ENCODE assay signal across 9 cellular contexts in the genomic region with DNA sequence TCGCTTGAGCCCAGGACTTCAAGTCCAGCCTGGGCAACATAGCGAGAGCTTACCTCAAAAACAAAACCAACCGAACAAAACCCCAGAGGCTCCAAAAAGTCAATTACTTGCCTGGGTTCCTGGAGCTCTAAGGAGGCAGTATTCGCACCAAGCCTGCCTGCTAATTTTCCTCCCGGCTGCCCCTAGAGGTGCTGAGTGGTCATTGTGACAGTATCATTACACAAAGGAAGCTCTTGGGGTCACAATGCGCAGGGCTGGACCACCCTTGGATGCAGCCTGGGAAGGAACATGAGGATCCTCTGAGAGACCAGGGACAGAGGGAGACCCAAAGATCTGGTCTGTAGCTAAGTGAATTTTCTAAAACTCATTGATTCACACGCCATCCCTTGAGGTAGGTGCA. TPM values are rescaled to one million over a fixed set of nuclear protein-coding genes. Genes with fewer than 3 reads are reported as not detected.
A peak's percentile ranks its signal among the peaks of the same experiment; 100 is the strongest.
DNase-seq lines count a peak whose midpoint lies in the region; ATAC-seq and TF ChIP-seq lines count a peak whose summit lies in the region.
"Had no signal": no experiment of that assay in that cellular context is flagged by ENCODE, and none has a peak within 500 bp of the region (broad histone marks: within the 10 kb centered on the region; RNA-seq: fewer than 3 reads in every experiment).

No MANE protein-coding gene starts in this region.

- intact Hi-C loops in posterior cingulate gyrus (cut with DNase I), result no loop called here

- no peaks in the 10 kb centered on the region for H3K36me3 Mint-ChIP-seq in activated T-helper 17 cell treated with anti-CD3 and anti-CD28 coated beads, Interleukin-2, amount 50 U/mL, for 72 hours (ENCODE audit: low read depth)

- ATAC-seq in foreskin keratinocyte (peak; percentile 27), HG03565 (IDR thresholded peaks at IDR 0.05; ENCODE audit: unreplicated experiment) (no peak)
- ATAC-seq in activated T-helper 17 cell treated with anti-CD3 and anti-CD28 coated beads, Interleukin-2, amount 50 U/mL, for 72 hours (replicated peaks), result no peak

- peaks cover 27% of the 10 kb centered on the region for H3K27me3 Mint-ChIP-seq in activated T-helper 17 cell treated with anti-CD3 and anti-CD28 coated beads, Interleukin-2, amount 50 U/mL, for 72 hours

- H3K27me3 ChIP-seq in foreskin keratinocyte, result peaks cover 18% of the 10 kb centered on the region

- no peaks in the 10 kb centered on the region for H3K9me3 Mint-ChIP-seq in activated T-helper 17 cell treated with anti-CD3 and anti-CD28 coated beads, Interleukin-2, amount 50 U/mL, for 72 hours

- TF ChIP-seq CTCF in 22Rv1 (IDR thresholded peaks at IDR 0.05), result peak; percentile 61
- peak; percentile 47 for TF ChIP-seq CTCF in GM12865 (IDR thresholded peaks at IDR 0.05; ENCODE audit: insufficient read depth, low read depth, low read length, missing control alignments)
- peak; percentile 38 for TF ChIP-seq CTCF in foreskin keratinocyte (conservative IDR thresholded peaks at IDR 0.05)

- no peak overlapping the region for H3K27ac Mint-ChIP-seq in activated T-helper 17 cell treated with anti-CD3 and anti-CD28 coated beads, Interleukin-2, amount 50 U/mL, for 72 hours

- DNase-seq in GM12865 (ENCODE audit: low read depth) (no peak), SK-N-DZ (ENCODE audit: low spot score) (peak; percentile 51), foreskin keratinocyte (no peak), HCEC 1CT (no peak), posterior cingulate gyrus (no peak)
- DNase-seq: GF-D8 had no signal

- H3K4me3 Mint-ChIP-seq in activated T-helper 17 cell treated with anti-CD3 and anti-CD28 coated beads, Interleukin-2, amount 50 U/mL, for 72 hours, result no peak overlapping the region

- peaks cover 5% of the 10 kb centered on the region for H3K4me1 Mint-ChIP-seq in activated T-helper 17 cell treated with anti-CD3 and anti-CD28 coated beads, Interleukin-2, amount 50 U/mL, for 72 hours

- H3K27ac ChIP-seq in 22Rv1 (no peak overlapping the region), foreskin keratinocyte (no peak overlapping the region)

- H3K4me3 ChIP-seq in GM12865 (ENCODE audit: low read depth, low read length), result no peak overlapping the region

- H3K4me1 ChIP-seq in foreskin keratinocyte, result peaks cover 3% of the 10 kb centered on the region

RNA-seq across cellular contexts. Expression of gene PEX11G, which starts 8.5 kb away (rescaled TPM):
- 3.7 and 4.4 TPM in 2 replicates for polyA plus RNA-seq in SK-N-DZ (2014; cell fraction: cytosol; rRNA removed)
- 0.30 and 1.8 TPM in 2 replicates for polyA plus RNA-seq in SK-N-DZ (2014; cell fraction: nucleus; rRNA removed)
- total RNA-seq in foreskin keratinocyte, result 1.9 and 2.0 TPM in 2 replicates
- polyA plus RNA-seq in foreskin keratinocyte, result 2.3 and 3.3 TPM in 2 replicates
- under 1 TPM in 1 of 2 donors, not detected in 1; 0.66 TPM for total RNA-seq in activated T-helper 17 cell treated with anti-CD3 and anti-CD28 coated beads, Interleukin-2, amount 50 U/mL, for 72 hours

RNA-seq across cellular contexts. Expression of gene ZNF358, which starts 18.6 kb away (rescaled TPM):
- polyA plus RNA-seq in SK-N-DZ (2014; cell fraction: cytosol; rRNA removed), result 48.8 and 53.6 TPM in 2 replicates
- 22.6 and 23.8 TPM in 2 replicates for polyA plus RNA-seq in SK-N-DZ (2014; cell fraction: nucleus; rRNA removed)
- total RNA-seq in foreskin keratinocyte, result 22.5 and 23.7 TPM in 2 replicates
- 42.4 and 45.9 TPM in 2 replicates for polyA plus RNA-seq in foreskin keratinocyte
- total RNA-seq in activated T-helper 17 cell treated with anti-CD3 and anti-CD28 coated beads, Interleukin-2, amount 50 U/mL, for 72 hours, result 1 to 10 TPM; 2.9 to 3.1 TPM

RNA-seq across cellular contexts. Expression of gene MCOLN1, which starts 25.1 kb away (rescaled TPM):
- polyA plus RNA-seq in SK-N-DZ (2014; cell fraction: cytosol; rRNA removed), result 5.5 and 6.4 TPM in 2 replicates
- 24.2 and 29.8 TPM in 2 replicates for polyA plus RNA-seq in SK-N-DZ (2014; cell fraction: nucleus; rRNA removed)
- total RNA-seq in foreskin keratinocyte, result 8.2 and 8.6 TPM in 2 replicates
- polyA plus RNA-seq in foreskin keratinocyte, result 12.3 and 12.9 TPM in 2 replicates
- 10 to 100 TPM; 10.0 to 15.3 TPM for total RNA-seq in activated T-helper 17 cell treated with anti-CD3 and anti-CD28 coated beads, Interleukin-2, amount 50 U/mL, for 72 hours

RNA-seq across cellular contexts. Expression of gene PNPLA6, which starts 38.2 kb away (rescaled TPM):
- 23.4 and 29.0 TPM in 2 replicates for polyA plus RNA-seq in SK-N-DZ (2014; cell fraction: cytosol; rRNA removed)
- 49.0 and 70.3 TPM in 2 replicates for polyA plus RNA-seq in SK-N-DZ (2014; cell fraction: nucleus; rRNA removed)
- total RNA-seq in foreskin keratinocyte, result 82.3 and 85.4 TPM in 2 replicates
- polyA plus RNA-seq in foreskin keratinocyte, result 60.6 and 66.8 TPM in 2 replicates
- 100 to 1,000 TPM; 146 to 163 TPM for total RNA-seq in activated T-helper 17 cell treated with anti-CD3 and anti-CD28 coated beads, Interleukin-2, amount 50 U/mL, for 72 hours
